ENCODE assay signal across 23 cellular contexts in genomic region chr10:73432646-73433537, GRCh38. TPM values are rescaled to one million over a fixed set of nuclear protein-coding genes. Genes with fewer than 3 reads are reported as not detected.
DNase-seq lines count a peak whose midpoint lies in the region; ATAC-seq and TF ChIP-seq lines count a peak whose summit lies in the region.
"Had no signal": no experiment of that assay in that cellular context is flagged by ENCODE, and none has a peak within 500 bp of the region (broad histone marks: within the 10 kb centered on the region; RNA-seq: fewer than 3 reads in every experiment).

No MANE protein-coding gene starts in this region.

- no peak overlapping the region for H3K56ac ChIP-seq in mesendoderm (ENCODE audit: low read length)

- no peak overlapping the region for H2BK120ac ChIP-seq in mesendoderm (ENCODE audit: low read depth, low read length)

- no peaks in the 10 kb centered on the region for H3K27me3 ChIP-seq in right atrium auricular region
- no peaks in the 10 kb centered on the region for H3K27me3 ChIP-seq in mesendoderm (ENCODE audit: insufficient read depth, low read length, poor library complexity)
- H3K27me3 ChIP-seq: vagina had no signal

- H3K23ac ChIP-seq in mesendoderm (ENCODE audit: low read length), result no peak overlapping the region

- H3K36me3 ChIP-seq in right atrium auricular region, result peaks cover 19% of the 10 kb centered on the region
- no peaks in the 10 kb centered on the region for H3K36me3 ChIP-seq in mesendoderm (ENCODE audit: control insufficient read depth, insufficient read depth, low read length)

- no peaks in the 10 kb centered on the region for H3K9me3 ChIP-seq in right atrium auricular region
- H3K9me3 ChIP-seq: vagina had no signal

- WGBS in mesendoderm (ENCODE audit: extremely low coverage, insufficient coverage, low lambda C conversion rate), result no CpG with 5 or more reads among the region's 2 CpGs

- no peaks in the 10 kb centered on the region for H3K9me3 Mint-ChIP-seq in activated T-helper 17 cell treated with anti-CD3 and anti-CD28 coated beads, Interleukin-2, amount 50 U/mL, for 72 hours
- no peaks in the 10 kb centered on the region for H3K9me3 Mint-ChIP-seq in stimulated activated effector memory CD8-positive, alpha-beta T cell treated with anti-CD3 and anti-CD28 coated beads, Interleukin-12 subunit alpha, Interleukin-12 subunit beta, amount 100 ng/mL, for 72 hours
- H3K9me3 Mint-ChIP-seq: T-helper 1 cell treated with Interleukin-12 subunit alpha and Interleukin-12 subunit beta and Interleukin-4 antibody, amounts not matched to agents 30 μg/mL and 1 μg/mL, for 36 hours had no signal

- H2BK15ac ChIP-seq in mesendoderm (replicated peaks; ENCODE audit: low read depth), result no peak overlapping the region

- peak; percentile 55 for ATAC-seq in Right ventricle myocardium superior (ENCODE audit: poor library complexity)
- no peak for ATAC-seq in activated T-helper 17 cell treated with anti-CD3 and anti-CD28 coated beads, Interleukin-2, amount 50 U/mL, for 72 hours (replicated peaks)
- no peak for ATAC-seq in stimulated activated effector memory CD8-positive, alpha-beta T cell treated with anti-CD3 and anti-CD28 coated beads, Interleukin-12 subunit alpha, Interleukin-12 subunit beta, amount 100 ng/mL, for 72 hours
- ATAC-seq in activated CD4-positive, CD25-positive, alpha-beta regulatory T cell treated with anti-CD3 and anti-CD28 coated beads, Interleukin-2, amount 50 U/mL, for 24 hours, result no peak
- ATAC-seq: sciatic nerve had no signal

- H3K27ac ChIP-seq in right atrium auricular region (peak overlapping the region in 1 of 2 donors; percentile 25), mesendoderm (ENCODE audit: low read depth, low read length) (no peak overlapping the region)
- H3K27ac ChIP-seq: C4-2B, vagina, VCaP had no signal

- no peaks in the 10 kb centered on the region for H3K79me2 ChIP-seq in mesendoderm (ENCODE audit: control insufficient read depth, insufficient read depth, low read length)

- no peak overlapping the region for H4K5ac ChIP-seq in mesendoderm (ENCODE audit: low read length)

- H3K4me3 ChIP-seq in right atrium auricular region (no peak overlapping the region), mesendoderm (ENCODE audit: low read length) (no peak overlapping the region)
- H3K4me3 ChIP-seq: vagina had no signal

- H3K4me1 Mint-ChIP-seq in activated T-helper 17 cell treated with anti-CD3 and anti-CD28 coated beads, Interleukin-2, amount 50 U/mL, for 72 hours, result peaks cover 22% of the 10 kb centered on the region
- H3K4me1 Mint-ChIP-seq in stimulated activated effector memory CD8-positive, alpha-beta T cell treated with anti-CD3 and anti-CD28 coated beads, Interleukin-12 subunit alpha, Interleukin-12 subunit beta, amount 100 ng/mL, for 72 hours, result peaks cover 7% of the 10 kb centered on the region

- no peak overlapping the region for H2BK5ac ChIP-seq in mesendoderm (ENCODE audit: low read length)

- no peak overlapping the region for H3K4ac ChIP-seq in mesendoderm (ENCODE audit: low read depth, low read length)

- DNase-seq in Right ventricle myocardium superior, result no peak
- DNase-seq in right atrium auricular region (ENCODE audit: low spot score), result no peak
- peak; percentile 36 for DNase-seq in mesendoderm
- no peak for DNase-seq in stimulated activated effector memory CD8-positive, alpha-beta T cell treated with anti-CD3 and anti-CD28 coated beads, Interleukin-12 subunit alpha, Interleukin-12 subunit beta, amount 100 ng/mL, for 72 hours (ENCODE audit: low spot score in 2 of 2)
- DNase-seq in SW 1271 (lab: John Stamatoyannopoulos, UW), result no peak
- no peak for DNase-seq in hepatic stellate cell (ENCODE audit: low spot score)
- DNase-seq: activated CD4-positive, alpha-beta T cell treated with anti-CD3 and anti-CD28 coated beads, Interleukin-2, amount 50 U/mL, for 1 hour; activated CD8-positive, alpha-beta memory T cell treated with anti-CD3 and anti-CD28 coated beads, Interleukin-2, amount 50 U/mL, for 4 hours; activated effector memory CD4-positive, alpha-beta T cell treated with anti-CD3 and anti-CD28 coated beads, Interleukin-2, amount 50 U/mL, for 16 hours; foreskin fibroblast; GDM1; midbrain; NCI-H2171; NCI-H526; occipital lobe; SHP77 treated with DMSO at 0.1 percent for 48 hours had no signal

- intact Hi-C loops in Right ventricle myocardium superior (cut with DNase I), result no loop called here

- no peak overlapping the region for H2AK5ac ChIP-seq in mesendoderm (ENCODE audit: low read length)

- no peaks in the 10 kb centered on the region for H3K27me3 Mint-ChIP-seq in activated T-helper 17 cell treated with anti-CD3 and anti-CD28 coated beads, Interleukin-2, amount 50 U/mL, for 72 hours

- peak overlapping the region; percentile 78 for H3K27ac Mint-ChIP-seq in activated T-helper 17 cell treated with anti-CD3 and anti-CD28 coated beads, Interleukin-2, amount 50 U/mL, for 72 hours
- H3K27ac Mint-ChIP-seq in stimulated activated effector memory CD8-positive, alpha-beta T cell treated with anti-CD3 and anti-CD28 coated beads, Interleukin-12 subunit alpha, Interleukin-12 subunit beta, amount 100 ng/mL, for 72 hours, result peak overlapping the region; percentile 1
- H3K27ac Mint-ChIP-seq: T-helper 1 cell treated with Interleukin-12 subunit alpha and Interleukin-12 subunit beta and Interleukin-4 antibody, amounts not matched to agents 30 μg/mL and 1 μg/mL, for 36 hours had no signal

- no peak overlapping the region for H3K18ac ChIP-seq in mesendoderm (ENCODE audit: low read length)

- H3K4me2 ChIP-seq in mesendoderm (ENCODE audit: low read length), result no peak overlapping the region

- H3K36me3 Mint-ChIP-seq in activated T-helper 17 cell treated with anti-CD3 and anti-CD28 coated beads, Interleukin-2, amount 50 U/mL, for 72 hours (ENCODE audit: low read depth), result peaks cover 34% of the 10 kb centered on the region
- H3K36me3 Mint-ChIP-seq in stimulated activated effector memory CD8-positive, alpha-beta T cell treated with anti-CD3 and anti-CD28 coated beads, Interleukin-12 subunit alpha, Interleukin-12 subunit beta, amount 100 ng/mL, for 72 hours, result peaks cover 23% of the 10 kb centered on the region

- H3K4me3 Mint-ChIP-seq in activated T-helper 17 cell treated with anti-CD3 and anti-CD28 coated beads, Interleukin-2, amount 50 U/mL, for 72 hours, result no peak overlapping the region
- H3K4me3 Mint-ChIP-seq in stimulated activated effector memory CD8-positive, alpha-beta T cell treated with anti-CD3 and anti-CD28 coated beads, Interleukin-12 subunit alpha, Interleukin-12 subunit beta, amount 100 ng/mL, for 72 hours, result no peak overlapping the region
- H3K4me3 Mint-ChIP-seq: T-helper 1 cell treated with Interleukin-12 subunit alpha and Interleukin-12 subunit beta and Interleukin-4 antibody, amounts not matched to agents 30 μg/mL and 1 μg/mL, for 36 hours had no signal

- no peak overlapping the region for H4K8ac ChIP-seq in mesendoderm (ENCODE audit: low read depth, low read length)

- TF ChIP-seq CTCF in right atrium auricular region (IDR thresholded peaks at IDR 0.05), result no peak

- no peaks in the 10 kb centered on the region for H3K79me1 ChIP-seq in mesendoderm (ENCODE audit: low read length)

- no peak overlapping the region for H3K9ac ChIP-seq in mesendoderm (ENCODE audit: low read length)

- H3K4me1 ChIP-seq in right atrium auricular region, result no peaks in the 10 kb centered on the region
- no peaks in the 10 kb centered on the region for H3K4me1 ChIP-seq in mesendoderm (ENCODE audit: control insufficient read depth, low read depth, low read length)
- H3K4me1 ChIP-seq: vagina had no signal

RNA-seq across cellular contexts. Expression of gene MSS51, which starts 0.5 kb away (rescaled TPM):
- total RNA-seq in Right ventricle myocardium superior, result 1.8 TPM
- 1 to 10 TPM in 1 of 2 donors, under 1 TPM in 1; 0.47 to 2.0 TPM for total RNA-seq in right atrium auricular region
- total RNA-seq in activated T-helper 17 cell treated with anti-CD3 and anti-CD28 coated beads, Interleukin-2, amount 50 U/mL, for 72 hours, result 1 to 10 TPM; 4.9 to 7.3 TPM
- 0.67 TPM for polyA plus RNA-seq in mesendoderm (2013, experiment 1 of 2)
- 0.83 TPM for polyA plus RNA-seq in mesendoderm (2013, experiment 2 of 2)

RNA-seq across cellular contexts. Expression of gene ANXA7, which starts 19.0 kb away (rescaled TPM):
- 99.4 TPM for total RNA-seq in Right ventricle myocardium superior
- total RNA-seq in right atrium auricular region, result 100 to 1,000 TPM; 100 to 117 TPM
- 100 to 1,000 TPM in 1 of 2 donors, 10 to 100 TPM in 1; 90.1 to 133 TPM for total RNA-seq in activated T-helper 17 cell treated with anti-CD3 and anti-CD28 coated beads, Interleukin-2, amount 50 U/mL, for 72 hours
- polyA plus RNA-seq in mesendoderm (2013, experiment 1 of 2), result 39.1 TPM
- 38.8 TPM for polyA plus RNA-seq in mesendoderm (2013, experiment 2 of 2)
